In the genomic region with DNA sequence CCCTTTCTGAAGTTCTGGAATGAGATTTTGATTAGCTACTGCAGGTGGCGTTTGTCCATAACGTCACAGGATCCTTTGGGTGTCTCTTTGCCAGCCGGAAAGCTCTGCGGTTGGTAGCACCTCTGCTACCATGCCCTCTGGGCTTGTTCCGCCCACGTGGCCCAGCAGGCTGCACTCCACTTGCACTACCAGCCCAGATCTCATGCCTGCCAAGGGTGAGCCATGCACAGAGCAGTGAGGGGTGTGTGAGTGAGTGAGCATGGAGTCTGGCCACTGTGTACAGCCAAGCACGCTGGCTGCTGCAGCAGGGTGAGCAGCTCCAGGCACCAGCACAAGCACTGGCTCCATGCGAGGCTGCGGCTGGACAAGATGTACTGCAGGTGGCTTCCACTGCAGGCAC, we compare ENCODE assay signal across 2 cellular contexts.
TF ChIP-seq lines count a peak whose summit lies in the region.

No MANE protein-coding gene starts in this region.

TF ChIP-seq in Ishikawa, 13 proteins besides CTCF, POLR2A, EP300 and RAD21:
- TF ChIP-seq, protein P1, sequence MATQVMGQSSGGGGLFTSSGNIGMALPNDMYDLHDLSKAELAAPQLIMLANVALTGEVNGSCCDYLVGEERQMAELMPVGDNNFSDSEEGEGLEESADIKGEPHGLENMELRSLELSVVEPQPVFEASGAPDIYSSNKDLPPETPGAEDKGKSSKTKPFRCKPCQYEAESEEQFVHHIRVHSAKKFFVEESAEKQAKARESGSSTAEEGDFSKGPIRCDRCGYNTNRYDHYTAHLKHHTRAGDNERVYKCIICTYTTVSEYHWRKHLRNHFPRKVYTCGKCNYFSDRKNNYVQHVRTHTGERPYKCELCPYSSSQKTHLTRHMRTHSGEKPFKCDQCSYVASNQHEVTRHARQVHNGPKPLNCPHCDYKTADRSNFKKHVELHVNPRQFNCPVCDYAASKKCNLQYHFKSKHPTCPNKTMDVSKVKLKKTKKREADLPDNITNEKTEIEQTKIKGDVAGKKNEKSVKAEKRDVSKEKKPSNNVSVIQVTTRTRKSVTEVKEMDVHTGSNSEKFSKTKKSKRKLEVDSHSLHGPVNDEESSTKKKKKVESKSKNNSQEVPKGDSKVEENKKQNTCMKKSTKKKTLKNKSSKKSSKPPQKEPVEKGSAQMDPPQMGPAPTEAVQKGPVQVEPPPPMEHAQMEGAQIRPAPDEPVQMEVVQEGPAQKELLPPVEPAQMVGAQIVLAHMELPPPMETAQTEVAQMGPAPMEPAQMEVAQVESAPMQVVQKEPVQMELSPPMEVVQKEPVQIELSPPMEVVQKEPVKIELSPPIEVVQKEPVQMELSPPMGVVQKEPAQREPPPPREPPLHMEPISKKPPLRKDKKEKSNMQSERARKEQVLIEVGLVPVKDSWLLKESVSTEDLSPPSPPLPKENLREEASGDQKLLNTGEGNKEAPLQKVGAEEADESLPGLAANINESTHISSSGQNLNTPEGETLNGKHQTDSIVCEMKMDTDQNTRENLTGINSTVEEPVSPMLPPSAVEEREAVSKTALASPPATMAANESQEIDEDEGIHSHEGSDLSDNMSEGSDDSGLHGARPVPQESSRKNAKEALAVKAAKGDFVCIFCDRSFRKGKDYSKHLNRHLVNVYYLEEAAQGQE (IDR thresholded peaks at IDR 0.05; ENCODE audit: low read depth) = no peak
- TF ChIP-seq EGR1 (IDR thresholded peaks at IDR 0.05) = peak; percentile 50; the same call in 1 of the 2 replicates
- TF ChIP-seq, protein P2, sequence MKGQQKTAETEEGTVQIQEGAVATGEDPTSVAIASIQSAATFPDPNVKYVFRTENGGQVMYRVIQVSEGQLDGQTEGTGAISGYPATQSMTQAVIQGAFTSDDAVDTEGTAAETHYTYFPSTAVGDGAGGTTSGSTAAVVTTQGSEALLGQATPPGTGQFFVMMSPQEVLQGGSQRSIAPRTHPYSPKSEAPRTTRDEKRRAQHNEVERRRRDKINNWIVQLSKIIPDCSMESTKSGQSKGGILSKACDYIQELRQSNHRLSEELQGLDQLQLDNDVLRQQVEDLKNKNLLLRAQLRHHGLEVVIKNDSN (IDR thresholded peaks at IDR 0.05) = peak; percentile 70
- TF ChIP-seq, protein P3, sequence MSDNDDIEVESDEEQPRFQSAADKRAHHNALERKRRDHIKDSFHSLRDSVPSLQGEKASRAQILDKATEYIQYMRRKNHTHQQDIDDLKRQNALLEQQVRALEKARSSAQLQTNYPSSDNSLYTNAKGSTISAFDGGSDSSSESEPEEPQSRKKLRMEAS (IDR thresholded peaks at IDR 0.05) = peak; percentile 23; the same call in 1 of the 2 replicates
- no peak for TF ChIP-seq TAF1 (IDR thresholded peaks at IDR 0.05; ENCODE audit: low read depth)
TF ChIP-seq in Ishikawa: peak in this region for 3.

TF ChIP-seq in K562, 482 proteins besides CTCF, POLR2A, EP300 and RAD21:
- TF ChIP-seq SMARCE1 (IDR thresholded peaks at IDR 0.05) = no peak
- TF ChIP-seq LCOR (CRISPR knock-in tag; IDR thresholded peaks at IDR 0.05) = no peak
- TF ChIP-seq, protein P4, sequence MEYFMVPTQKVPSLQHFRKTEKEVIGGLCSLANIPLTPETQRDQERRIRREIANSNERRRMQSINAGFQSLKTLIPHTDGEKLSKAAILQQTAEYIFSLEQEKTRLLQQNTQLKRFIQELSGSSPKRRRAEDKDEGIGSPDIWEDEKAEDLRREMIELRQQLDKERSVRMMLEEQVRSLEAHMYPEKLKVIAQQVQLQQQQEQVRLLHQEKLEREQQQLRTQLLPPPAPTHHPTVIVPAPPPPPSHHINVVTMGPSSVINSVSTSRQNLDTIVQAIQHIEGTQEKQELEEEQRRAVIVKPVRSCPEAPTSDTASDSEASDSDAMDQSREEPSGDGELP (CRISPR knock-in tag; IDR thresholded peaks at IDR 0.05; ENCODE audit: borderline replicate concordance) = no peak
- TF ChIP-seq ZNF24 (IDR thresholded peaks at IDR 0.05) = no peak
- TF ChIP-seq, protein P5, sequence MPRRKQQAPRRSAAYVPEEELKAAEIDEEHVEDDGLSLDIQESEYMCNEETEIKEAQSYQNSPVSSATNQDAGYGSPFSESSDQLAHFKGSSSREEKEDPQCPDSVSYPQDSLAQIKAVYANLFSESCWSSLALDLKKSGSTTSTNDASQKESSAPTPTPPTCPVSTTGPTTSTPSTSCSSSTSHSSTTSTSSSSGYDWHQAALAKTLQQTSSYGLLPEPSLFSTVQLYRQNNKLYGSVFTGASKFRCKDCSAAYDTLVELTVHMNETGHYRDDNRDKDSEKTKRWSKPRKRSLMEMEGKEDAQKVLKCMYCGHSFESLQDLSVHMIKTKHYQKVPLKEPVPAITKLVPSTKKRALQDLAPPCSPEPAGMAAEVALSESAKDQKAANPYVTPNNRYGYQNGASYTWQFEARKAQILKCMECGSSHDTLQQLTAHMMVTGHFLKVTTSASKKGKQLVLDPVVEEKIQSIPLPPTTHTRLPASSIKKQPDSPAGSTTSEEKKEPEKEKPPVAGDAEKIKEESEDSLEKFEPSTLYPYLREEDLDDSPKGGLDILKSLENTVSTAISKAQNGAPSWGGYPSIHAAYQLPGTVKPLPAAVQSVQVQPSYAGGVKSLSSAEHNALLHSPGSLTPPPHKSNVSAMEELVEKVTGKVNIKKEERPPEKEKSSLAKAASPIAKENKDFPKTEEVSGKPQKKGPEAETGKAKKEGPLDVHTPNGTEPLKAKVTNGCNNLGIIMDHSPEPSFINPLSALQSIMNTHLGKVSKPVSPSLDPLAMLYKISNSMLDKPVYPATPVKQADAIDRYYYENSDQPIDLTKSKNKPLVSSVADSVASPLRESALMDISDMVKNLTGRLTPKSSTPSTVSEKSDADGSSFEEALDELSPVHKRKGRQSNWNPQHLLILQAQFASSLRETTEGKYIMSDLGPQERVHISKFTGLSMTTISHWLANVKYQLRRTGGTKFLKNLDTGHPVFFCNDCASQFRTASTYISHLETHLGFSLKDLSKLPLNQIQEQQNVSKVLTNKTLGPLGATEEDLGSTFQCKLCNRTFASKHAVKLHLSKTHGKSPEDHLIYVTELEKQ (CRISPR knock-in tag; IDR thresholded peaks at IDR 0.05) = no peak
- TF ChIP-seq TBL1XR1 (IDR thresholded peaks at IDR 0.05; ENCODE audit: low read length in 2 of 2) = no peak
- TF ChIP-seq, protein P6, sequence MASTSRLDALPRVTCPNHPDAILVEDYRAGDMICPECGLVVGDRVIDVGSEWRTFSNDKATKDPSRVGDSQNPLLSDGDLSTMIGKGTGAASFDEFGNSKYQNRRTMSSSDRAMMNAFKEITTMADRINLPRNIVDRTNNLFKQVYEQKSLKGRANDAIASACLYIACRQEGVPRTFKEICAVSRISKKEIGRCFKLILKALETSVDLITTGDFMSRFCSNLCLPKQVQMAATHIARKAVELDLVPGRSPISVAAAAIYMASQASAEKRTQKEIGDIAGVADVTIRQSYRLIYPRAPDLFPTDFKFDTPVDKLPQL (IDR thresholded peaks at IDR 0.05; ENCODE audit: extremely low read depth, insufficient read length) = no peak
- no peak for TF ChIP-seq ZNF436 (CRISPR knock-in tag; IDR thresholded peaks at IDR 0.05)
- TF ChIP-seq ZNF316 (IDR thresholded peaks at IDR 0.05) = no peak
